In the genomic region with DNA sequence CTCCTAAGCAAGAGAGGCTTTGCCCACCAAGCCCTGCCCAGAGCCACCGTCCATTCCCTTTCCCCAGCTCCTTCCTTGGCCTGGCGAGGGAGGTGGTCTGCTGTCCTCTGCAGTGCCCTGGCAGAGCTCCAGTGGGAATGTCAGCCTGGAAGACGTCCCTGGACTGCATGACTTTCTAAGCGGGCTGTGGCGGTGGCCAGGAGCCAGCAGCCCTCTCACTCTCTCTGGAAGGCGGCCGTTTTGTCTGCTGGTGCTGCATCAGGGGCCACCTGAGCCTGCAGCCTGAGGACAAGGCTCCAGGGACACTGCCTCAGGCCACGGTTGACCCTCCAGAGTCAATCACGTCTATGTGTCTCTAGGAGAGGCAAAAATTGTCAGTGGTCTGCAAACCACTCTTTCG, we compare ENCODE assay signal across 23 cellular contexts.
A peak's percentile ranks its signal among the peaks of the same experiment; 100 is the strongest.
DNase-seq lines count a peak whose midpoint lies in the region; ATAC-seq and TF ChIP-seq lines count a peak whose summit lies in the region.
"Had no signal": no experiment of that assay in that cellular context is flagged by ENCODE, and none has a peak within 500 bp of the region (broad histone marks: within the 10 kb centered on the region; RNA-seq: fewer than 3 reads in every experiment).

No MANE protein-coding gene starts in this region.

- no peaks in the 10 kb centered on the region for H3K36me3 ChIP-seq in ascending aorta
- H3K36me3 ChIP-seq: tibial artery had no signal

- H3K4me1 ChIP-seq in ascending aorta = peaks cover 0 to 5% of the 10 kb centered on the region in 2 donors

- peak; percentile 29 for DNase-seq in DMS79 treated with DMSO at 0.1 percent for 48 hours (lab: John Stamatoyannopoulos, UW)
- DNase-seq in DMS79 (lab: John Stamatoyannopoulos, UW) = no peak
- peak; percentile 33 for DNase-seq in cerebellum (ENCODE audit: low spot score)
- peak; percentile 6 for DNase-seq in myocyte (ENCODE audit: low read depth)
- DNase-seq in NCI-H2107 treated with DMSO at 0.1 percent for 48 hours (lab: John Stamatoyannopoulos, UW; ENCODE audit: unreplicated experiment) = no peak
- DNase-seq in natural killer cell = no peak
- no peak for DNase-seq in NCI-H2171 (lab: John Stamatoyannopoulos, UW)
- no peak for DNase-seq in ascending aorta (ENCODE audit: low spot score in 2 of 2)
- DNase-seq: 8988T; activated CD4-positive, alpha-beta T cell treated with anti-CD3 and anti-CD28 coated beads, Interleukin-2, amount 10 ng/mL, durations not matched to agents 7 days and 5 days; CD4-positive, CD25-positive, alpha-beta regulatory T cell; GDM1; mammary epithelial cell; NCI-H1417 treated with DMSO at 0.1 percent for 48 hours; NCI-H2081 treated with DMSO at 0.1 percent for 48 hours; stimulated activated CD4-positive, alpha-beta T cell treated with anti-CD3 and anti-CD28 coated beads, Interleukin-12 subunit alpha, Interleukin-12 subunit beta, amount 100 ng/mL, for 4 hours; stimulated activated CD4-positive, alpha-beta T cell treated with anti-CD3 and anti-CD28 coated beads, Interleukin-4, amount 100 ng/mL, for 4 hours; stimulated activated naive CD4-positive, alpha-beta T cell; tibial artery had no signal

- H3K9me3 Mint-ChIP-seq in natural killer cell = no peaks in the 10 kb centered on the region
- H3K9me3 Mint-ChIP-seq: activated CD4-positive, alpha-beta T cell treated with anti-CD3 and anti-CD28 coated beads, Interleukin-2, amount 10 ng/mL, durations not matched to agents 7 days and 5 days; activated naive CD4-positive, alpha-beta T cell treated with anti-CD3 and anti-CD28 coated beads, Interleukin-2, amount 50 U/mL, for 24 hours; GM23338 had no signal

- H3K27ac ChIP-seq in ascending aorta = no peak overlapping the region
- H3K27ac ChIP-seq: tibial artery, VCaP had no signal

- intact Hi-C loops in natural killer cell (cut with micrococcal nuclease) = no loop called here
- intact Hi-C loops in ascending aorta (cut with DNase I) = no loop called here

- H3K27me3 ChIP-seq in ascending aorta = no peaks in the 10 kb centered on the region
- H3K27me3 ChIP-seq: tibial artery had no signal

- no peak overlapping the region for H3K4me3 ChIP-seq in ascending aorta
- H3K4me3 ChIP-seq: dorsolateral prefrontal cortex, GM23338, tibial artery had no signal

- peaks cover 1 to 14% of the 10 kb centered on the region in 2 donors for H3K27me3 Mint-ChIP-seq in natural killer cell (ENCODE audit: low read depth in 2 of 2)

- no peak for TF ChIP-seq CTCF in natural killer cell (IDR thresholded peaks at IDR 0.05)
- TF ChIP-seq CTCF in ascending aorta (IDR thresholded peaks at IDR 0.05) = no peak

- H3K27ac Mint-ChIP-seq in natural killer cell = no peak overlapping the region
- H3K27ac Mint-ChIP-seq: activated CD4-positive, alpha-beta T cell treated with anti-CD3 and anti-CD28 coated beads, Interleukin-2, amount 10 ng/mL, durations not matched to agents 7 days and 5 days; activated naive CD4-positive, alpha-beta T cell treated with anti-CD3 and anti-CD28 coated beads, Interleukin-2, amount 50 U/mL, for 24 hours; CD4-positive, CD25-positive, alpha-beta regulatory T cell; GM23338 had no signal

- no peak overlapping the region for H3K4me3 Mint-ChIP-seq in natural killer cell
- H3K4me3 Mint-ChIP-seq: activated CD4-positive, alpha-beta T cell treated with anti-CD3 and anti-CD28 coated beads, Interleukin-2, amount 10 ng/mL, durations not matched to agents 7 days and 5 days; activated naive CD4-positive, alpha-beta T cell treated with anti-CD3 and anti-CD28 coated beads, Interleukin-2, amount 50 U/mL, for 24 hours; CD4-positive, CD25-positive, alpha-beta regulatory T cell; GM23338 had no signal

- ATAC-seq in natural killer cell = no peak
- ATAC-seq: GM23338 had no signal

- no peaks in the 10 kb centered on the region for H3K4me1 Mint-ChIP-seq in natural killer cell
- H3K4me1 Mint-ChIP-seq: activated CD4-positive, alpha-beta T cell treated with anti-CD3 and anti-CD28 coated beads, Interleukin-2, amount 10 ng/mL, durations not matched to agents 7 days and 5 days; activated naive CD4-positive, alpha-beta T cell treated with anti-CD3 and anti-CD28 coated beads, Interleukin-2, amount 50 U/mL, for 24 hours; CD4-positive, CD25-positive, alpha-beta regulatory T cell had no signal

- no peaks in the 10 kb centered on the region for H3K9me3 ChIP-seq in ascending aorta
- H3K9me3 ChIP-seq: tibial artery had no signal

- no peaks in the 10 kb centered on the region for H3K36me3 Mint-ChIP-seq in natural killer cell
- H3K36me3 Mint-ChIP-seq: activated naive CD4-positive, alpha-beta T cell treated with anti-CD3 and anti-CD28 coated beads, Interleukin-2, amount 50 U/mL, for 24 hours; CD4-positive, CD25-positive, alpha-beta regulatory T cell had no signal

Comparison
In these comparisons a context has a peak if more than half of its experiments do, and no peak if none do; other contexts are left out.
1. DNase-seq: peak in DMS79 treated with DMSO at 0.1 percent for 48 hours (single experiment), cerebellum (single experiment) and myocyte (single experiment); none in DMS79 (single experiment), NCI-H2107 treated with DMSO at 0.1 percent for 48 hours (single experiment), natural killer cell (single experiment), NCI-H2171 (single experiment) and ascending aorta (0 of 2).